Comparison of ENCODE assay signal across 25 cellular contexts in genomic region chr12:93214523-93215289, GRCh38.
"Had no signal": no experiment of that assay in that cellular context is flagged by ENCODE, and none has a peak within 500 bp of the region (broad histone marks: within the 10 kb centered on the region; RNA-seq: fewer than 3 reads in every experiment).

No MANE protein-coding gene starts in this region.

- DNase-seq: activated CD4-positive, alpha-beta memory T cell treated with anti-CD3 and anti-CD28 coated beads for 36 hours; activated CD4-positive, alpha-beta T cell treated with anti-CD3 and anti-CD28 coated beads for 48 hours; activated CD8-positive, alpha-beta memory T cell treated with anti-CD3 and anti-CD28 coated beads, Interleukin-2, amount 50 U/mL, for 4 hours; activated effector memory CD4-positive, alpha-beta T cell treated with anti-CD3 and anti-CD28 coated beads, Interleukin-2, amount 50 U/mL, for 16 hours; activated naive CD4-positive, alpha-beta T cell treated with anti-CD3 and anti-CD28 coated beads for 36 hours; activated naive CD8-positive, alpha-beta T cell treated with anti-CD3 and anti-CD28 coated beads, Interleukin-2, amount 10 ng/mL, durations not matched to agents 7 days and 5 days; activated T-cell treated with anti-CD3 and anti-CD28 coated beads, Interleukin-2, amount 50 U/mL, for 1 hour; caudate nucleus; islet precursor cell; left ventricle myocardium superior; naive thymus-derived CD4-positive, alpha-beta T cell; nucleus accumbens; pancreas; stimulated activated naive CD4-positive, alpha-beta T cell; T-helper 9 cell; tibial artery had no signal

- H3K9me3 Mint-ChIP-seq: activated CD4-positive, alpha-beta memory T cell treated with anti-CD3 and anti-CD28 coated beads for 36 hours; activated naive CD4-positive, alpha-beta T cell treated with anti-CD3 and anti-CD28 coated beads for 36 hours had no signal

- H3K27me3 ChIP-seq: pancreas, suprapubic skin, tibial artery had no signal

- H3K4me3 ChIP-seq: pancreas, prostate gland, suprapubic skin, tibial artery had no signal

- H3K36me3 Mint-ChIP-seq: activated CD4-positive, alpha-beta memory T cell treated with anti-CD3 and anti-CD28 coated beads for 36 hours had no signal

- H3K36me3 ChIP-seq: pancreas, prostate gland, suprapubic skin, tibial artery had no signal

- H3K4me3 Mint-ChIP-seq: activated CD4-positive, alpha-beta memory T cell treated with anti-CD3 and anti-CD28 coated beads for 36 hours; activated naive CD4-positive, alpha-beta T cell treated with anti-CD3 and anti-CD28 coated beads for 36 hours; activated naive CD8-positive, alpha-beta T cell treated with anti-CD3 and anti-CD28 coated beads, Interleukin-2, amount 10 ng/mL, durations not matched to agents 7 days and 5 days; activated T-helper 1 cell treated with anti-CD3 and anti-CD28 coated beads, Interleukin-12 subunit alpha, Interleukin-12 subunit beta, Interleukin-2, Interleukin-4 antibody, amounts not matched to agents 30 ng/mL and 10 ng/mL and 1 ng/mL, durations not matched to agents 14 hours and 24 hours and 36 hours; naive thymus-derived CD4-positive, alpha-beta T cell had no signal

- ATAC-seq: activated CD4-positive, CD25-positive, alpha-beta regulatory T cell treated with anti-CD3 and anti-CD28 coated beads, Interleukin-2, amount 50 U/mL, for 24 hours; left ventricle myocardium superior; naive thymus-derived CD4-positive, alpha-beta T cell; pancreas had no signal

- H3K4me1 Mint-ChIP-seq: activated naive CD8-positive, alpha-beta T cell treated with anti-CD3 and anti-CD28 coated beads, Interleukin-2, amount 10 ng/mL, durations not matched to agents 7 days and 5 days; naive thymus-derived CD4-positive, alpha-beta T cell had no signal

- FAIRE-seq: astrocyte, frontal cortex, pancreas, TTC549 had no signal

- H3K27ac ChIP-seq: epithelial cell of prostate, pancreas, prostate gland, suprapubic skin, tibial artery, VCaP had no signal

- H3K4me1 ChIP-seq: pancreas, prostate gland, suprapubic skin, tibial artery had no signal

- H3K27ac Mint-ChIP-seq: activated CD4-positive, alpha-beta memory T cell treated with anti-CD3 and anti-CD28 coated beads for 36 hours; activated naive CD4-positive, alpha-beta T cell treated with anti-CD3 and anti-CD28 coated beads for 36 hours; activated naive CD8-positive, alpha-beta T cell treated with anti-CD3 and anti-CD28 coated beads, Interleukin-2, amount 10 ng/mL, durations not matched to agents 7 days and 5 days; activated T-helper 1 cell treated with anti-CD3 and anti-CD28 coated beads, Interleukin-12 subunit alpha, Interleukin-12 subunit beta, Interleukin-2, Interleukin-4 antibody, amounts not matched to agents 30 ng/mL and 10 ng/mL and 1 ng/mL, durations not matched to agents 14 hours and 24 hours and 36 hours had no signal

- H3K9me3 ChIP-seq: pancreas, prostate gland, suprapubic skin, tibial artery had no signal
